In the genomic region with DNA sequence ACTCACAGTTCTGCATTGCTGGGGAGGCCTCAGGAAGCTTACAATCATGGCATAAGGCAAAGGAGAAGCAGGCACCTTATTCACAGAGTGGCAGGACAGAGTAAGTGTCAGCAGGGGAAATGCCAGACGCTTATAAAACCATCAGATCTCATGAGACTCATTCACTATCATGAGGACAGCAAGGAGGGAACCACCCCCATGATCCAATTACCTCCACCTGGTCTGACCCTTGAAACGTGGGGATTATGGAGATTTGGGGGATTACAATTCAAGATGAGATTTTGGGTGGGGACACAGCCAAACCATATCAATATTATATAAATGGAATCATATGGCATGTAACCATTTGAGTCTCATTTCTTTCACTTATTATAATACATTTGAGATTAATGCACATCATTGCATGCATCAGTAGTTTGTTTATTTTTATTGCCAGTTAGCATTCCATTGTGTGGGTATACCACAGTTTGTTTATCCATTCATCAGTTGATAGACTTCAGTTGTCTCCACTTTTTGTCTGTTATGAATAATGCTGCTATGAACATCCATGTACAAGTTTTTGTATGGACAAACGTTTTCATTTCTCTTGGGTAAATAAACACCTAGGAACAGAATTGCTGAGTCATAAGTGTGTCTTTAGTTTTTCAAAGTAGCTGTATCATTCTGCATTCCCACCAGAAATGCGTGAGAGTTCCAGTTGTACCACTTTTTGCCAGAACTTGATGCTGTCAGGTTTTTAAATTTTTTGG, we compare ENCODE assay signal across 1 cellular context.
TF ChIP-seq lines count a peak whose summit lies in the region.

No MANE protein-coding gene starts in this region.

TF ChIP-seq in SK-N-SH treated with all-trans-retinoic acid at 6 μM for 48 hours, 23 proteins besides CTCF, POLR2A, EP300 and RAD21:
- TF ChIP-seq TOX (CRISPR knock-in tag; IDR thresholded peaks at IDR 0.05; ENCODE audit: borderline replicate concordance) (no peak), PPARA (CRISPR knock-in tag; IDR thresholded peaks at IDR 0.05; ENCODE audit: borderline replicate concordance) (no peak), ISL1 (CRISPR knock-in tag; IDR thresholded peaks at IDR 0.05) (no peak)
- TF ChIP-seq, protein P1, sequence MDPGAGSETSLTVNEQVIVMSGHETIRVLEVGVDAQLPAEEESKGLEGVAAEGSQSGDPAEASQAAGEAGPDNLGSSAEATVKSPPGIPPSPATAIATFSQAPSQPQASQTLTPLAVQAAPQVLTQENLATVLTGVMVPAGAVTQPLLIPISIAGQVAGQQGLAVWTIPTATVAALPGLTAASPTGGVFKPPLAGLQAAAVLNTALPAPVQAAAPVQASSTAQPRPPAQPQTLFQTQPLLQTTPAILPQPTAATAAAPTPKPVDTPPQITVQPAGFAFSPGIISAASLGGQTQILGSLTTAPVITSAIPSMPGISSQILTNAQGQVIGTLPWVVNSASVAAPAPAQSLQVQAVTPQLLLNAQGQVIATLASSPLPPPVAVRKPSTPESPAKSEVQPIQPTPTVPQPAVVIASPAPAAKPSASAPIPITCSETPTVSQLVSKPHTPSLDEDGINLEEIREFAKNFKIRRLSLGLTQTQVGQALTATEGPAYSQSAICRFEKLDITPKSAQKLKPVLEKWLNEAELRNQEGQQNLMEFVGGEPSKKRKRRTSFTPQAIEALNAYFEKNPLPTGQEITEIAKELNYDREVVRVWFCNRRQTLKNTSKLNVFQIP (CRISPR knock-in tag; IDR thresholded peaks at IDR 0.05; ENCODE audit: borderline replicate concordance, low read depth): no peak
